Comparison of ENCODE assay signal across 15 cellular contexts in the genomic region with DNA sequence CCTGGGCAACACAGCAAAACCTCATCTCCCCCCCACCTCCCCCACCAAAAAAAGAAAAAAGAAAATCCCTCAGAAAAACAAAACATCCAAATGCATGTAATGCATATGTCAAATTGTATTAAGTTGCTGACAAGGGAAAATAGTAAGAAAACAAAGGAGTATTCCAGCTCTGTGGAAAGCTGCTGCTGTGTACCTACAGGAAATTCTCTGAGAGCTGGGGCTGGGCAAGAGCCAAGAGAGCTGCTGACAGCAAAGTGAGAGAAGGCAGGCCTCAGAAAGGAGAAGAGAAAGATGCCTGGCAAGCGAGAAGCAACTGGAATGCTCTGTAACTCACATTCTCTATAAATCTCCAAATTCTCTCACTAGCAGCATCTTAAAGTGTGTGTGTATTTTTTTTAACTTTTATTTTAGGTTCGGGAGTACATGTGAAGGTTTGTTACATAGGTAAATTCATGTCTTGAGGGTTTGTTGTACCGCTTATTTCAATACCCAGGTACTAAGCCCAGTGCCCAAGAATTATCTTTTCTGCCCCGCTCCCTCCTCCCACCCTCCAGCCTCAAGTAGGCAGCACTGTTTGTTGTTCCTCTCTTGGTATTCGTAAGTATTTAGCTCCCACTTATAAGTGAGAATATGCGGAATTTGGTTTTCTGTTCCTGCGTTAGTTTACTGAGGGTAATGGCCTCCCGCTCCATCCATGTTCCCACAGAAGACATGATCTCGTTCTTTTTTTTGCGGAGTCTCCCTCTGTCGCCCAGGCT. TPM values are rescaled to one million over a fixed set of nuclear protein-coding genes. Genes with fewer than 3 reads are reported as not detected.
A peak's percentile ranks its signal among the peaks of the same experiment; 100 is the strongest.
DNase-seq lines count a peak whose midpoint lies in the region; ATAC-seq and TF ChIP-seq lines count a peak whose summit lies in the region.
"Had no signal": no experiment of that assay in that cellular context is flagged by ENCODE, and none has a peak within 500 bp of the region (broad histone marks: within the 10 kb centered on the region; RNA-seq: fewer than 3 reads in every experiment).

No MANE protein-coding gene starts in this region.

- ATAC-seq in body of pancreas = no peak
- peak; percentile 89 to 94 for ATAC-seq in left cardiac atrium
- no peak for ATAC-seq in GM21717 (IDR thresholded peaks at IDR 0.05; ENCODE audit: unreplicated experiment)

- H3K4me1 ChIP-seq in BE2C (no peaks in the 10 kb centered on the region), body of pancreas (no peaks in the 10 kb centered on the region), Caco-2 (no peaks in the 10 kb centered on the region)

- TF ChIP-seq CTCF in BE2C (IDR thresholded peaks at IDR 0.05; ENCODE audit: low read depth, low read length) (no peak), body of pancreas (IDR thresholded peaks at IDR 0.05) (no peak), nephron progenitor cell (IDR thresholded peaks at IDR 0.05) (no peak), Caco-2 (IDR thresholded peaks at IDR 0.05; ENCODE audit: insufficient read depth in 1 of 2, low read depth in 1 of 2, low read length in 1 of 2, severe bottlenecking in 1 of 2, unreplicated experiment in 1 of 2) (no peak), GM10248 (IDR thresholded peaks at IDR 0.05; ENCODE audit: control extremely low read depth, extremely low read depth, low read depth, missing control alignments) (no peak)

- BruUV-seq in Caco-2 (replicated peaks; lab: Mats Ljungman, UMichigan) = no TSS peak

- CTCF ChIA-PET in Caco-2 (lab: Charles Lee) = no interaction called here
- CTCF ChIA-PET in GM10248 (lab: Yijun Ruan, JAX) = interaction anchor here (0.8 to 1.2 kb wide), 4 partner anchors 18 to 58 kb away, joined by 3 read pairs; no protein-coding TSS in a partner anchor

- H3K27me3 Mint-ChIP-seq in nephron progenitor cell (ENCODE audit: low read depth, poor library complexity) (peaks cover 11% of the 10 kb centered on the region), Caco-2 (ENCODE audit: insufficient read depth, unreplicated experiment) (no peaks in the 10 kb centered on the region)
- peaks cover 5% of the 10 kb centered on the region for H3K27me3 Mint-ChIP-seq in activated naive CD8-positive, alpha-beta T cell treated with anti-CD3 and anti-CD28 coated beads for 36 hours

- H3K9me3 Mint-ChIP-seq in nephron progenitor cell (no peaks in the 10 kb centered on the region), Caco-2 (ENCODE audit: unreplicated experiment) (no peaks in the 10 kb centered on the region)
- H3K9me3 Mint-ChIP-seq in activated naive CD8-positive, alpha-beta T cell treated with anti-CD3 and anti-CD28 coated beads for 36 hours = no peaks in the 10 kb centered on the region
- H3K9me3 Mint-ChIP-seq: activated naive CD4-positive, alpha-beta T cell treated with anti-CD3 and anti-CD28 coated beads for 36 hours had no signal

- POLR2A ChIA-PET in Caco-2 (lab: Charles Lee) (no interaction called here), GM10248 (lab: Yijun Ruan, JAX) (interaction anchor here (0.6 kb wide), 1 partner anchor 13 kb away, joined by 4 read pairs; no protein-coding TSS in a partner anchor)

- peak; percentile 7 for DNase-seq in BE2C
- DNase-seq in body of pancreas = peak in 3 of 4 donors; percentile 14 to 38 (median 26)
- DNase-seq in left cardiac atrium = peak; percentile 70
- no peak for DNase-seq in nephron progenitor cell
- DNase-seq in Caco-2 = no peak
- DNase-seq in GM10248 (ENCODE audit: extremely low spot score) = no peak
- DNase-seq in activated naive CD8-positive, alpha-beta T cell treated with anti-CD3 and anti-CD28 coated beads for 36 hours = no peak
- DNase-seq: activated naive CD4-positive, alpha-beta T cell treated with anti-CD3 and anti-CD28 coated beads for 36 hours; central memory CD4-positive, alpha-beta T cell; Karpas-422; NCI-H187; NCI-H69 had no signal

- intact Hi-C loops in body of pancreas (cut with DNase I) = no loop called here
- intact Hi-C loops in left cardiac atrium (cut with DNase I) = no loop called here
- intact Hi-C loops in Caco-2 (cut with micrococcal nuclease; ENCODE audit: unreplicated experiment) = no loop called here

- no peaks in the 10 kb centered on the region for H3K36me3 Mint-ChIP-seq in nephron progenitor cell (ENCODE audit: low read depth)
- H3K36me3 Mint-ChIP-seq in Caco-2 (ENCODE audit: insufficient read depth, unreplicated experiment) = no peaks in the 10 kb centered on the region
- H3K36me3 Mint-ChIP-seq in activated naive CD8-positive, alpha-beta T cell treated with anti-CD3 and anti-CD28 coated beads for 36 hours = no peaks in the 10 kb centered on the region

- no peaks in the 10 kb centered on the region for H3K36me3 ChIP-seq in BE2C
- H3K36me3 ChIP-seq in body of pancreas (replicated peaks in 1 of 2; ENCODE audit: insufficient read depth in 1 of 2, low read depth in 2 of 2) = no peaks in the 10 kb centered on the region
- H3K36me3 ChIP-seq in Caco-2 (ENCODE audit: control insufficient read depth, insufficient read depth, low read length) = no peaks in the 10 kb centered on the region

- H3K27me3 ChIP-seq in BE2C (no peaks in the 10 kb centered on the region), body of pancreas (no peaks in the 10 kb centered on the region), Caco-2 (replicated peaks; ENCODE audit: control insufficient read depth, insufficient read depth, low read length) (no peaks in the 10 kb centered on the region)

- 71 to 79% methylated on average over 11 of the region's 11 CpGs for WGBS in body of pancreas, 2 donors

- H3K4me1 Mint-ChIP-seq in nephron progenitor cell (no peaks in the 10 kb centered on the region), Caco-2 (ENCODE audit: low read depth, unreplicated experiment) (no peaks in the 10 kb centered on the region)
- H3K4me1 Mint-ChIP-seq in activated naive CD8-positive, alpha-beta T cell treated with anti-CD3 and anti-CD28 coated beads for 36 hours = peaks cover 5% of the 10 kb centered on the region

- no peak for TF ChIP-seq POLR2A in body of pancreas (IDR thresholded peaks at IDR 0.05)

- H3K4me3 ChIP-seq in BE2C (ENCODE audit: low read depth, low read length) = no peak overlapping the region
- no peak overlapping the region for H3K4me3 ChIP-seq in body of pancreas
- H3K4me3 ChIP-seq in Caco-2 (ENCODE audit: low read depth, low read length) = no peak overlapping the region

- H3K4me3 Mint-ChIP-seq in nephron progenitor cell (no peak overlapping the region), Caco-2 (ENCODE audit: unreplicated experiment) (no peak overlapping the region)
- H3K4me3 Mint-ChIP-seq in activated naive CD8-positive, alpha-beta T cell treated with anti-CD3 and anti-CD28 coated beads for 36 hours = no peak overlapping the region
- H3K4me3 Mint-ChIP-seq: activated naive CD4-positive, alpha-beta T cell treated with anti-CD3 and anti-CD28 coated beads for 36 hours had no signal

- no peak overlapping the region for H3K27ac ChIP-seq in body of pancreas

- peak overlapping the region; percentile 41 for H3K27ac Mint-ChIP-seq in nephron progenitor cell
- H3K27ac Mint-ChIP-seq in Caco-2 (ENCODE audit: unreplicated experiment) = no peak overlapping the region
- H3K27ac Mint-ChIP-seq in activated naive CD8-positive, alpha-beta T cell treated with anti-CD3 and anti-CD28 coated beads for 36 hours = no peak overlapping the region
- H3K27ac Mint-ChIP-seq: activated naive CD4-positive, alpha-beta T cell treated with anti-CD3 and anti-CD28 coated beads for 36 hours had no signal

- no peaks in the 10 kb centered on the region for H3K9me3 ChIP-seq in BE2C
- no peaks in the 10 kb centered on the region for H3K9me3 ChIP-seq in body of pancreas
- H3K9me3 ChIP-seq in Caco-2 = no peaks in the 10 kb centered on the region

RNA-seq across cellular contexts. Expression of gene CNTROB, which starts 24.4 kb away (rescaled TPM):
- polyA plus RNA-seq in BE2C (2012; ENCODE audit: insufficient read depth, insufficient read length, low read depth) = 17.5 TPM
- 10 to 100 TPM; 14.0 to 27.0 TPM for total RNA-seq in body of pancreas
- total RNA-seq in left cardiac atrium = 10 to 100 TPM; 13.6 to 14.8 TPM
- total RNA-seq in Caco-2 (2022) = 22.6 and 24.2 TPM in 2 replicates
- total RNA-seq in activated naive CD8-positive, alpha-beta T cell treated with anti-CD3 and anti-CD28 coated beads for 36 hours = 10 to 100 TPM; 45.3 to 45.7 TPM

RNA-seq across cellular contexts. Expression of gene TRAPPC1, which starts 24.6 kb away (rescaled TPM):
- 156 TPM for polyA plus RNA-seq in BE2C (2012; ENCODE audit: insufficient read depth, insufficient read length, low read depth)
- total RNA-seq in body of pancreas (10 to 100 TPM; 10.5 to 40.0 TPM), left cardiac atrium (100 to 1,000 TPM in 1 of 2 donors, 10 to 100 TPM in 1; 79.6 to 107 TPM), Caco-2 (2022) (75.5 and 96.2 TPM in 2 replicates)
- 100 to 1,000 TPM; 131 to 143 TPM for total RNA-seq in activated naive CD8-positive, alpha-beta T cell treated with anti-CD3 and anti-CD28 coated beads for 36 hours

RNA-seq across cellular contexts. Expression of gene KCNAB3, which starts 26.7 kb away (rescaled TPM):
- polyA plus RNA-seq in BE2C (2012; ENCODE audit: insufficient read depth, insufficient read length, low read depth) = 1.6 TPM
- total RNA-seq in body of pancreas (1 to 10 TPM; 1.3 to 1.6 TPM), left cardiac atrium (under 1 TPM; 0.71 to 0.97 TPM), Caco-2 (2022) (1.2 and 2.0 TPM in 2 replicates)
- 1 to 10 TPM; 7.5 to 8.4 TPM for total RNA-seq in activated naive CD8-positive, alpha-beta T cell treated with anti-CD3 and anti-CD28 coated beads for 36 hours

RNA-seq across cellular contexts. Expression of gene RNF227, which starts 40.3 kb away (rescaled TPM):
- polyA plus RNA-seq in BE2C (2012; ENCODE audit: insufficient read depth, insufficient read length, low read depth) = 3.3 TPM
- total RNA-seq in body of pancreas = 1 to 10 TPM; 2.9 to 3.0 TPM
- 1 to 10 TPM; 1.1 to 1.3 TPM for total RNA-seq in left cardiac atrium
- total RNA-seq in Caco-2 (2022) = 4.0 and 5.0 TPM in 2 replicates
- 1 to 10 TPM; 4.0 to 4.1 TPM for total RNA-seq in activated naive CD8-positive, alpha-beta T cell treated with anti-CD3 and anti-CD28 coated beads for 36 hours

RNA-seq across cellular contexts. Expression of gene GUCY2D, which starts 46.0 kb away (rescaled TPM):
- not detected for polyA plus RNA-seq in BE2C (2012; ENCODE audit: insufficient read depth, insufficient read length, low read depth)
- total RNA-seq in body of pancreas = not detected
- under 1 TPM; 0.10 to 0.38 TPM for total RNA-seq in left cardiac atrium
- 0.74 and 1.7 TPM in 2 replicates for total RNA-seq in Caco-2 (2022)
- not detected for total RNA-seq in activated naive CD8-positive, alpha-beta T cell treated with anti-CD3 and anti-CD28 coated beads for 36 hours
- total RNA-seq: activated naive CD4-positive, alpha-beta T cell treated with anti-CD3 and anti-CD28 coated beads for 36 hours; mesenteric fat pad; subcutaneous adipose tissue had no signal

Comparison
In these comparisons a context has a peak if more than half of its experiments do, and no peak if none do; other contexts are left out.
1. DNase-seq: peak in BE2C (single experiment), body of pancreas (3 of 4) and left cardiac atrium (single experiment); none in nephron progenitor cell (single experiment), Caco-2 (0 of 2), GM10248 (single experiment) and activated naive CD8-positive, alpha-beta T cell treated with anti-CD3 and anti-CD28 coated beads for 36 hours (single experiment).
2. ATAC-seq: peak in left cardiac atrium (2 of 2); none in body of pancreas (single experiment) and GM21717 (single experiment).